Comparison of ENCODE assay signal across 1 cellular context in the genomic region with DNA sequence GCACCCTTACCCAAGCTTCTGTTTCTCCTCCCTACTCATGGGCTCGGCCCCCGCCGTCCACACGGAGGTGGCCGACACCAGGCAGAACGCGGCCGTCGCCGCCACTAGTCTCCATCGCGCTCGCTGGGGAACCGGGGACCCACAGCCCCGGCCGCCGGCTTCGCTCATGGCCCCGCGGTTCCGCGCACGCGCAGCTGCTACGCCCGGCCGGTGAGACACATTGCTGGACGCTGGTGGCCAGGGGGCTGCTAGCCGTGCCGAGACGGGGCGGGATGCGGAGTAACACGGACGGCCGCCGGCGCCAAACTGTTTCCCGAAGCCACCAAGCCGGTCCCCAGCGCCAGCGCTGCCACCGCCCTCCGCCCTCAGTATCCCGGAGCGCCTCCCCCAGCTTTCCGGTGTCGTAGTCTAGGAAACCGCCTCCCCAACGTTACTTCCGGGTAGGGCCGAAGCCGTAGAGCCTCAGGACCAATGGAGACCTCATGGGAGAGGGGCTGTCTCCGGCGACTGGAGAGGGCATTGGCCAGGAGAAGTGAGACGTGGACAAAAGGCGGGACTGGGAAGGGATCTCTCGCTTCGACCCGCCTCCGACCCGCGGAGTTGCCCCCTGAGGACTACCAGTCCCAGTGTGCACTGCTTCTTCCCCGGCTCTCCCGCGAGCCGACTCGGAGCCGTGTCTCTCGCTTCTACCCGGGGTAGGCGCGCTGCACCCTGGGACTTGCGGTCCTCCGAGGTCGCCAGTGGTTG.
TF ChIP-seq lines count a peak whose summit lies in the region.

A gene with protein sequence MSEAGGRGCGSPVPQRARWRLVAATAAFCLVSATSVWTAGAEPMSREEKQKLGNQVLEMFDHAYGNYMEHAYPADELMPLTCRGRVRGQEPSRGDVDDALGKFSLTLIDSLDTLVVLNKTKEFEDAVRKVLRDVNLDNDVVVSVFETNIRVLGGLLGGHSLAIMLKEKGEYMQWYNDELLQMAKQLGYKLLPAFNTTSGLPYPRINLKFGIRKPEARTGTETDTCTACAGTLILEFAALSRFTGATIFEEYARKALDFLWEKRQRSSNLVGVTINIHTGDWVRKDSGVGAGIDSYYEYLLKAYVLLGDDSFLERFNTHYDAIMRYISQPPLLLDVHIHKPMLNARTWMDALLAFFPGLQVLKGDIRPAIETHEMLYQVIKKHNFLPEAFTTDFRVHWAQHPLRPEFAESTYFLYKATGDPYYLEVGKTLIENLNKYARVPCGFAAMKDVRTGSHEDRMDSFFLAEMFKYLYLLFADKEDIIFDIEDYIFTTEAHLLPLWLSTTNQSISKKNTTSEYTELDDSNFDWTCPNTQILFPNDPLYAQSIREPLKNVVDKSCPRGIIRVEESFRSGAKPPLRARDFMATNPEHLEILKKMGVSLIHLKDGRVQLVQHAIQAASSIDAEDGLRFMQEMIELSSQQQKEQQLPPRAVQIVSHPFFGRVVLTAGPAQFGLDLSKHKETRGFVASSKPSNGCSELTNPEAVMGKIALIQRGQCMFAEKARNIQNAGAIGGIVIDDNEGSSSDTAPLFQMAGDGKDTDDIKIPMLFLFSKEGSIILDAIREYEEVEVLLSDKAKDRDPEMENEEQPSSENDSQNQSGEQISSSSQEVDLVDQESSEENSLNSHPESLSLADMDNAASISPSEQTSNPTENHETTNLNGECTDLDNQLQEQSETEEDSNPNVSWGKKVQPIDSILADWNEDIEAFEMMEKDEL (minus strand): TSS at position 380 of the 747 bp plus-strand sequence. CDS start 212 bp downstream, at position 168.

TF ChIP-seq in HepG2, 621 proteins besides CTCF, POLR2A, EP300 and RAD21 (continued from another document):
- TF ChIP-seq GABPA (IDR thresholded peaks at IDR 0.05; ENCODE audit: low read depth, low read length) (peak; percentile 81), GABPA (CRISPR knock-in tag; IDR thresholded peaks at IDR 0.05; ENCODE audit: low read depth) (peak; percentile 93), LCORL (IDR thresholded peaks at IDR 0.05) (no peak), LCORL (CRISPR knock-in tag; IDR thresholded peaks at IDR 0.05) (peak; percentile 49; the same call in 1 of the 2 replicates), RBM22 (optimal IDR thresholded peaks at IDR 0.05; ENCODE audit: low read length) (no peak), REPIN1 (CRISPR knock-in tag; IDR thresholded peaks at IDR 0.05; ENCODE audit: borderline replicate concordance, low read depth) (peak; percentile 78), PRMT3 (CRISPR knock-in tag; IDR thresholded peaks at IDR 0.05; ENCODE audit: borderline replicate concordance, low read depth) (no peak), IKZF1 (IDR thresholded peaks at IDR 0.05) (no peak), MEIS1 (CRISPR knock-in tag; IDR thresholded peaks at IDR 0.05; ENCODE audit: borderline replicate concordance) (peak; percentile 62; the same call in 1 of the 2 replicates), MBD4 (IDR thresholded peaks at IDR 0.05; ENCODE audit: borderline replicate concordance, low read length) (no peak), TOE1 (CRISPR knock-in tag; IDR thresholded peaks at IDR 0.05) (no peak), SNRNP70 (IDR thresholded peaks at IDR 0.05; ENCODE audit: low read depth, low read length) (no peak), HDAC2 (CRISPR knock-in tag; IDR thresholded peaks at IDR 0.05) (peak; percentile 6; the same call in 1 of the 2 replicates), ZNF709 (CRISPR knock-in tag; IDR thresholded peaks at IDR 0.05) (peak; percentile 68; the same call in 1 of the 2 replicates), ZNF34 (CRISPR knock-in tag; IDR thresholded peaks at IDR 0.05; ENCODE audit: borderline replicate concordance) (0 out of 2 replicates have a peak, but pooled peaks have one; percentile 14), RBFOX2 (IDR thresholded peaks at IDR 0.05; ENCODE audit: low read depth, low read length) (peak; percentile 94), POGZ (CRISPR knock-in tag; IDR thresholded peaks at IDR 0.05) (peak; percentile 34; the same call in 1 of the 2 replicates), GATAD1 (CRISPR knock-in tag; IDR thresholded peaks at IDR 0.05) (peak; percentile 75), KLF11 (CRISPR knock-in tag; IDR thresholded peaks at IDR 0.05) (0 out of 2 replicates have a peak, but pooled peaks have one; percentile 15), BRD4 (CRISPR knock-in tag; IDR thresholded peaks at IDR 0.05) (no peak), NFKB2 (CRISPR knock-in tag; IDR thresholded peaks at IDR 0.05; ENCODE audit: borderline replicate concordance) (0 out of 2 replicates have a peak, but pooled peaks have one; percentile 8), ZNF749 (CRISPR knock-in tag; IDR thresholded peaks at IDR 0.05; ENCODE audit: borderline replicate concordance) (0 out of 2 replicates have a peak, but pooled peaks have one; percentile 60), CBFB (CRISPR knock-in tag; IDR thresholded peaks at IDR 0.05) (no peak), ZNF615 (CRISPR knock-in tag; IDR thresholded peaks at IDR 0.05; ENCODE audit: borderline replicate concordance) (no peak), ZNF678 (CRISPR knock-in tag; IDR thresholded peaks at IDR 0.05) (no peak)
- TF ChIP-seq, protein P1, sequence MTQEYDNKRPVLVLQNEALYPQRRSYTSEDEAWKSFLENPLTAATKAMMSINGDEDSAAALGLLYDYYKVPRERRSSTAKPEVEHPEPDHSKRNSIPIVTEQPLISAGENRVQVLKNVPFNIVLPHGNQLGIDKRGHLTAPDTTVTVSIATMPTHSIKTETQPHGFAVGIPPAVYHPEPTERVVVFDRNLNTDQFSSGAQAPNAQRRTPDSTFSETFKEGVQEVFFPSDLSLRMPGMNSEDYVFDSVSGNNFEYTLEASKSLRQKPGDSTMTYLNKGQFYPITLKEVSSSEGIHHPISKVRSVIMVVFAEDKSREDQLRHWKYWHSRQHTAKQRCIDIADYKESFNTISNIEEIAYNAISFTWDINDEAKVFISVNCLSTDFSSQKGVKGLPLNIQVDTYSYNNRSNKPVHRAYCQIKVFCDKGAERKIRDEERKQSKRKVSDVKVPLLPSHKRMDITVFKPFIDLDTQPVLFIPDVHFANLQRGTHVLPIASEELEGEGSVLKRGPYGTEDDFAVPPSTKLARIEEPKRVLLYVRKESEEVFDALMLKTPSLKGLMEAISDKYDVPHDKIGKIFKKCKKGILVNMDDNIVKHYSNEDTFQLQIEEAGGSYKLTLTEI (CRISPR knock-in tag; conservative IDR thresholded peaks at IDR 0.05) = no peak
- TF ChIP-seq, protein P2, sequence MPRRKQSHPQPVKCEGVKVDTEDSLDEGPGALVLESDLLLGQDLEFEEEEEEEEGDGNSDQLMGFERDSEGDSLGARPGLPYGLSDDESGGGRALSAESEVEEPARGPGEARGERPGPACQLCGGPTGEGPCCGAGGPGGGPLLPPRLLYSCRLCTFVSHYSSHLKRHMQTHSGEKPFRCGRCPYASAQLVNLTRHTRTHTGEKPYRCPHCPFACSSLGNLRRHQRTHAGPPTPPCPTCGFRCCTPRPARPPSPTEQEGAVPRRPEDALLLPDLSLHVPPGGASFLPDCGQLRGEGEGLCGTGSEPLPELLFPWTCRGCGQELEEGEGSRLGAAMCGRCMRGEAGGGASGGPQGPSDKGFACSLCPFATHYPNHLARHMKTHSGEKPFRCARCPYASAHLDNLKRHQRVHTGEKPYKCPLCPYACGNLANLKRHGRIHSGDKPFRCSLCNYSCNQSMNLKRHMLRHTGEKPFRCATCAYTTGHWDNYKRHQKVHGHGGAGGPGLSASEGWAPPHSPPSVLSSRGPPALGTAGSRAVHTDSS (CRISPR knock-in tag; conservative IDR thresholded peaks at IDR 0.05) = no peak
- TF ChIP-seq, protein P3, sequence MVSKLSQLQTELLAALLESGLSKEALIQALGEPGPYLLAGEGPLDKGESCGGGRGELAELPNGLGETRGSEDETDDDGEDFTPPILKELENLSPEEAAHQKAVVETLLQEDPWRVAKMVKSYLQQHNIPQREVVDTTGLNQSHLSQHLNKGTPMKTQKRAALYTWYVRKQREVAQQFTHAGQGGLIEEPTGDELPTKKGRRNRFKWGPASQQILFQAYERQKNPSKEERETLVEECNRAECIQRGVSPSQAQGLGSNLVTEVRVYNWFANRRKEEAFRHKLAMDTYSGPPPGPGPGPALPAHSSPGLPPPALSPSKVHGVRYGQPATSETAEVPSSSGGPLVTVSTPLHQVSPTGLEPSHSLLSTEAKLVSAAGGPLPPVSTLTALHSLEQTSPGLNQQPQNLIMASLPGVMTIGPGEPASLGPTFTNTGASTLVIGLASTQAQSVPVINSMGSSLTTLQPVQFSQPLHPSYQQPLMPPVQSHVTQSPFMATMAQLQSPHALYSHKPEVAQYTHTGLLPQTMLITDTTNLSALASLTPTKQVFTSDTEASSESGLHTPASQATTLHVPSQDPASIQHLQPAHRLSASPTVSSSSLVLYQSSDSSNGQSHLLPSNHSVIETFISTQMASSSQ (IDR thresholded peaks at IDR 0.05; ENCODE audit: low read depth) = no peak
- TF ChIP-seq, protein P3 (CRISPR knock-in tag; IDR thresholded peaks at IDR 0.05; ENCODE audit: borderline replicate concordance) = no peak; the same call in none of the 2 replicates
- TF ChIP-seq, protein P4, sequence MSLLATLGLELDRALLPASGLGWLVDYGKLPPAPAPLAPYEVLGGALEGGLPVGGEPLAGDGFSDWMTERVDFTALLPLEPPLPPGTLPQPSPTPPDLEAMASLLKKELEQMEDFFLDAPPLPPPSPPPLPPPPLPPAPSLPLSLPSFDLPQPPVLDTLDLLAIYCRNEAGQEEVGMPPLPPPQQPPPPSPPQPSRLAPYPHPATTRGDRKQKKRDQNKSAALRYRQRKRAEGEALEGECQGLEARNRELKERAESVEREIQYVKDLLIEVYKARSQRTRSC (CRISPR knock-in tag; IDR thresholded peaks at IDR 0.05; ENCODE audit: low read depth) = no peak
- TF ChIP-seq, protein P5, sequence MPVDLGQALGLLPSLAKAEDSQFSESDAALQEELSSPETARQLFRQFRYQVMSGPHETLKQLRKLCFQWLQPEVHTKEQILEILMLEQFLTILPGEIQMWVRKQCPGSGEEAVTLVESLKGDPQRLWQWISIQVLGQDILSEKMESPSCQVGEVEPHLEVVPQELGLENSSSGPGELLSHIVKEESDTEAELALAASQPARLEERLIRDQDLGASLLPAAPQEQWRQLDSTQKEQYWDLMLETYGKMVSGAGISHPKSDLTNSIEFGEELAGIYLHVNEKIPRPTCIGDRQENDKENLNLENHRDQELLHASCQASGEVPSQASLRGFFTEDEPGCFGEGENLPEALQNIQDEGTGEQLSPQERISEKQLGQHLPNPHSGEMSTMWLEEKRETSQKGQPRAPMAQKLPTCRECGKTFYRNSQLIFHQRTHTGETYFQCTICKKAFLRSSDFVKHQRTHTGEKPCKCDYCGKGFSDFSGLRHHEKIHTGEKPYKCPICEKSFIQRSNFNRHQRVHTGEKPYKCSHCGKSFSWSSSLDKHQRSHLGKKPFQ (CRISPR knock-in tag; IDR thresholded peaks at IDR 0.05; ENCODE audit: insufficient replicate concordance) = no peak
- TF ChIP-seq, protein P6, sequence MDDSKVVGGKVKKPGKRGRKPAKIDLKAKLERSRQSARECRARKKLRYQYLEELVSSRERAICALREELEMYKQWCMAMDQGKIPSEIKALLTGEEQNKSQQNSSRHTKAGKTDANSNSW (CRISPR knock-in tag; IDR thresholded peaks at IDR 0.05; ENCODE audit: borderline replicate concordance) = no peak
